In the genomic region with DNA sequence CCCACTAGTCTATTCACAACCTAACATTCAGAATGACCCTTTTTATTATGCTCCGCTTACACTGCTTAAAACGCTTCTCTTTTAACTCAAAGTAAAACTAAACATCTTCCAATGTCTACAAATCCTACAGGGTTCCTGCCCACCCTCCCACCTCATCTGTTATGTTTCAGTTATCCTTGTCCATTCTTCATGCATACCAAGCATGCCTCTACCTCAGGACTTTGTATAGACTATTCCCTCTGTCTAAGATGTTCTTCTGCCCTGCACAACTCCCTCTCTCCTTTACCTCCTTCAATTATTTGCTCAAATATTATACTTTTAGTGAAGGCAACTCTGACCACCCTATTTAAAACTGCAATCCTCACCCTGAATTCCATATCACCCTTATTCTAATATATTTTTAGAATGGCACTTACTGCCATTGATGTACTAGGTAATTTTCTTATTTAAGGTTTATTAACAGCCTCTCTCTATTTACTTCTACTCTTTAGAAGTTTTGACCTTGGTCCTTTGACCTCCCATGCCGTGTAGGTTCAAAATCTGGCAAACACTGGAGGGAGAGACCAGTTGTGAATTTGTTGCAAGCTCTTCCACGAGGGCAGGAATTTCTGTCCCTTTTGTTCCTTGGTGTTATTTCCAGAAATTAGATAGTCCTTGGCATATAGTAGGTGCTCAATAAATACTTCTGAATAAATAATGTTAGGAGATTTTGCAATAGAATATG, we compare ENCODE assay signal across 1 cellular context.
TF ChIP-seq lines count a peak whose summit lies in the region.

No MANE protein-coding gene starts in this region.

TF ChIP-seq in IMR-90, 13 proteins besides CTCF, POLR2A, EP300 and RAD21 (continued from another document):
- TF ChIP-seq, protein P1, sequence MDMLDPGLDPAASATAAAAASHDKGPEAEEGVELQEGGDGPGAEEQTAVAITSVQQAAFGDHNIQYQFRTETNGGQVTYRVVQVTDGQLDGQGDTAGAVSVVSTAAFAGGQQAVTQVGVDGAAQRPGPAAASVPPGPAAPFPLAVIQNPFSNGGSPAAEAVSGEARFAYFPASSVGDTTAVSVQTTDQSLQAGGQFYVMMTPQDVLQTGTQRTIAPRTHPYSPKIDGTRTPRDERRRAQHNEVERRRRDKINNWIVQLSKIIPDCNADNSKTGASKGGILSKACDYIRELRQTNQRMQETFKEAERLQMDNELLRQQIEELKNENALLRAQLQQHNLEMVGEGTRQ (IDR thresholded peaks at IDR 0.05; ENCODE audit: low read depth, low read length): no peak
- TF ChIP-seq SMC3 (IDR thresholded peaks at IDR 0.05; ENCODE audit: low read depth, low read length): no peak
- TF ChIP-seq CHD1 (IDR thresholded peaks at IDR 0.05; ENCODE audit: low read depth, low read length): no peak
- TF ChIP-seq MAZ (IDR thresholded peaks at IDR 0.05; ENCODE audit: borderline replicate concordance, low read depth, low read length): no peak
- no peak for TF ChIP-seq NFE2L2 (IDR thresholded peaks at IDR 0.05; ENCODE audit: low read depth, low read length)
- TF ChIP-seq, protein P2, sequence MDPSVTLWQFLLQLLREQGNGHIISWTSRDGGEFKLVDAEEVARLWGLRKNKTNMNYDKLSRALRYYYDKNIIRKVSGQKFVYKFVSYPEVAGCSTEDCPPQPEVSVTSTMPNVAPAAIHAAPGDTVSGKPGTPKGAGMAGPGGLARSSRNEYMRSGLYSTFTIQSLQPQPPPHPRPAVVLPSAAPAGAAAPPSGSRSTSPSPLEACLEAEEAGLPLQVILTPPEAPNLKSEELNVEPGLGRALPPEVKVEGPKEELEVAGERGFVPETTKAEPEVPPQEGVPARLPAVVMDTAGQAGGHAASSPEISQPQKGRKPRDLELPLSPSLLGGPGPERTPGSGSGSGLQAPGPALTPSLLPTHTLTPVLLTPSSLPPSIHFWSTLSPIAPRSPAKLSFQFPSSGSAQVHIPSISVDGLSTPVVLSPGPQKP (IDR thresholded peaks at IDR 0.05; ENCODE audit: borderline replicate concordance, low read depth, low read length): no peak
- TF ChIP-seq RCOR1 (IDR thresholded peaks at IDR 0.05; ENCODE audit: insufficient replicate concordance, low read length): no peak
- TF ChIP-seq MXI1 (IDR thresholded peaks at IDR 0.05; ENCODE audit: borderline replicate concordance, low read depth, low read length): no peak
- TF ChIP-seq MAFK (IDR thresholded peaks at IDR 0.05; ENCODE audit: low read depth, low read length): no peak
TF ChIP-seq in IMR-90: peak in this region for 0.
